ENCODE assay signal across 17 cellular contexts in the genomic region with DNA sequence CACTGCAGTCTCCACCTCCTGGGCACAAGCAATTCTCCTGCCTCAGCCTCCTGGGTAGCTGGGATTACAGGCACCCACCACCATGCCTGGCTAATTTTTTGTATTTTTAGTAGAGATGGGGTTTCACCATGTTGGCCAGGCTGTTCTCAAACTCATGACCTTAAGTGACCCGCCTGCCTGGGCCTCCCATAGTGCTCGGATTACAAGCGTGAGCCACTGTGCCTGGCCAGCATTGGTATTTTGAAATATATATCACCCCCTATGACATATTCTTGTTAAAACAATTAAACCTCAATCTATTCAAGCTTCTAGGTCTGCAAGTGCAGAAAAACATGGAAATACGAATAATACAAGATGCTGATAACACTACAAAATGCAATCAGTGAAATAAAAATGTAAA. TPM values are rescaled to one million over a fixed set of nuclear protein-coding genes. Genes with fewer than 3 reads are reported as not detected.
DNase-seq lines count a peak whose midpoint lies in the region; TF ChIP-seq lines count a peak whose summit lies in the region.
"Not testable (repeated sequence)": the region's sequence is repeated elsewhere in the genome, so short reads cannot be mapped to it uniquely, and the experiment has no call there.
"Had no signal": no experiment of that assay in that cellular context is flagged by ENCODE, and none has a peak within 500 bp of the region (broad histone marks: within the 10 kb centered on the region; RNA-seq: fewer than 3 reads in every experiment).

No MANE protein-coding gene starts in this region.

- DNase-seq in EH (ENCODE audit: low read depth) (peak; percentile 45), MG63 (peak; percentile 15), brain pericyte (ENCODE audit: low read depth, low spot score) (peak; percentile 40), fibroblast of gingiva (ENCODE audit: low read depth) (peak; percentile 70), fibroblast of the aortic adventitia (ENCODE audit: low read depth) (peak; percentile 27), left kidney (ENCODE audit: low read depth, low spot score) (peak; percentile 68), stromal cell of bone marrow (ENCODE audit: low read depth) (peak; percentile 17)
- DNase-seq in HFFc6, result not testable (repeated sequence)

- not testable (repeated sequence) for H3K4me3 ChIP-seq in MG63; fibroblast of the aortic adventitia (ENCODE audit: low read depth, low read length)

- peak overlapping the region; percentile 60 for H3K27ac Mint-ChIP-seq in HFFc6

- H3K27me3 ChIP-seq in MG63, result not testable (repeated sequence)

- not testable (repeated sequence) for H3K36me3 ChIP-seq in MG63

- H3K9me3 Mint-ChIP-seq in HFFc6, result not testable (repeated sequence)

- peaks cover 26% of the 10 kb centered on the region for H3K4me1 Mint-ChIP-seq in HFFc6 (ENCODE audit: low read depth)

- TF ChIP-seq CTCF in HFFc6 (IDR thresholded peaks at IDR 0.05); fibroblast of the aortic adventitia (IDR thresholded peaks at IDR 0.05; ENCODE audit: insufficient read depth, low read length): not testable (repeated sequence)

- not testable (repeated sequence) for H3K27me3 Mint-ChIP-seq in HFFc6 (ENCODE audit: insufficient read depth)

- not testable (repeated sequence) for H3K9me3 ChIP-seq in MG63

- H3K4me3 Mint-ChIP-seq in HFFc6, result not testable (repeated sequence)

- H3K36me3 Mint-ChIP-seq in HFFc6 (ENCODE audit: low read depth), result peaks cover 16% of the 10 kb centered on the region; the same call in 1 of the 2 replicates

RNA-seq across cellular contexts. Expression of gene ZNF215, which starts 43.6 kb away (rescaled TPM):
- total RNA-seq in HFFc6 (2021; fragmentation: NEBNext Ultra II Directional; extraction: Animal tissue kit (Norgen Biotek cat#: 25700)), result 1 to 10 TPM; 4.7 to 6.5 (median 5.6) TPM
- total RNA-seq in MG63 (2014; rRNA removed; shearing (Covaris generic); ENCODE audit: low replicate concordance), result 6.2 and 8.0 TPM in 2 replicates
- 1.2 and 3.5 TPM in 2 replicates for total RNA-seq in fibroblast of the aortic adventitia (ENCODE audit: low replicate concordance)
- total RNA-seq: HT1080 had no signal

RNA-seq across cellular contexts. Expression of gene OR2D3, which starts 49.1 kb away (rescaled TPM):
- not detected for total RNA-seq in HFFc6 (2021; fragmentation: NEBNext Ultra II Directional; extraction: Animal tissue kit (Norgen Biotek cat#: 25700))
- total RNA-seq in MG63 (2014; rRNA removed; shearing (Covaris generic); ENCODE audit: low replicate concordance), result not detected in 2 replicates
- not detected in 2 replicates for total RNA-seq in fibroblast of the aortic adventitia (ENCODE audit: low replicate concordance)
- total RNA-seq: A673; B cell; Calu3; CD8-positive, alpha-beta T cell; G401; GM12878; H1; H9; HT1080 had no signal

RNA-seq across cellular contexts. Expression of gene ZNF214, which starts 50.3 kb away (rescaled TPM):
- 1 to 10 TPM in 5 of 6 experiments, under 1 TPM in 1; 0.85 to 2.0 (median 1.7) TPM for total RNA-seq in HFFc6 (2021; fragmentation: NEBNext Ultra II Directional; extraction: Animal tissue kit (Norgen Biotek cat#: 25700))
- 1.1 and 2.2 TPM in 2 replicates for total RNA-seq in MG63 (2014; rRNA removed; shearing (Covaris generic); ENCODE audit: low replicate concordance)
- 2.9 and 5.2 TPM in 2 replicates for total RNA-seq in fibroblast of the aortic adventitia (ENCODE audit: low replicate concordance)
- total RNA-seq: B cell; CD8-positive, alpha-beta T cell had no signal

RNA-seq across cellular contexts. Expression of gene NLRP14, which starts 50.4 kb away (rescaled TPM):
- total RNA-seq in HFFc6 (2021; fragmentation: NEBNext Ultra II Directional; extraction: Animal tissue kit (Norgen Biotek cat#: 25700)), result under 1 TPM in 1 of 6 experiments, not detected in 5; 0.06 TPM
- 0.12 TPM in 1 of 2 replicates, not detected in the other for total RNA-seq in MG63 (2014; rRNA removed; shearing (Covaris generic); ENCODE audit: low replicate concordance)
- total RNA-seq in fibroblast of the aortic adventitia (ENCODE audit: low replicate concordance), result 0.18 TPM in 1 of 2 replicates, not detected in the other
- total RNA-seq: A673; Calu3; CD8-positive, alpha-beta T cell; H1; HT1080 had no signal
